ENCODE assay signal across 19 cellular contexts in the genomic region with DNA sequence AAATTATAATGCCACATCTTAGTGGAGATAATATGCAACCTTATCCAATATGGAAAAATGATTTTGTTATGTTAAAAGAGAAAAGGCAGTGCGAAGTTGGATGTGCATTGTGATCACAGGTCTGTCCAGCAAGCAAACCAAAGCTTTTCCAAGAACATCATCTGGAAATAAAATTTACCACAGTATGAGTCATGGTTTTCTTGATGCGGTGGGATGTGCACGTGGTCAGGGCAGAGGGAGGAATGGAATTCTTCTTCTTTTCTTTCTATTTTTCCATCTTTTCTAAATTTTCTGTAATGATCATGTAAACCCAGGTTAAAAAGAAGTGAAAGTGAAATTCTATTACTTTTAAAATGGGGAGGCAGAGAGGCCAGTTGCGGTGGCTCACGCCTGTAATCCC.
A peak's percentile ranks its signal among the peaks of the same experiment; 100 is the strongest.
DNase-seq lines count a peak whose midpoint lies in the region; ATAC-seq, FAIRE-seq and TF ChIP-seq lines count a peak whose summit lies in the region.
"Had no signal": no experiment of that assay in that cellular context is flagged by ENCODE, and none has a peak within 500 bp of the region (broad histone marks: within the 10 kb centered on the region; RNA-seq: fewer than 3 reads in every experiment).

No MANE protein-coding gene starts in this region.

- POLR2A ChIA-PET in RWPE1 (lab: Yijun Ruan, JAX; ENCODE audit: low non-redundant PET) = no interaction called here

- TF ChIP-seq CTCF in astrocyte (IDR thresholded peaks at IDR 0.05; ENCODE audit: insufficient read depth, low read depth, low read length) = no peak
- no peak for TF ChIP-seq CTCF in RWPE1 (conservative IDR thresholded peaks at IDR 0.05; ENCODE audit: low read depth)

- peaks cover 17% of the 10 kb centered on the region for H3K79me2 ChIP-seq in astrocyte (ENCODE audit: insufficient read depth, low read length)

- H3K27me3 Mint-ChIP-seq in astrocyte (ENCODE audit: low read depth, unreplicated experiment) = no peaks in the 10 kb centered on the region

- H3K36me3 ChIP-seq in astrocyte (ENCODE audit: insufficient read depth, low read length) = no peaks in the 10 kb centered on the region
- H3K36me3 ChIP-seq: gastroesophageal sphincter, neutrophil, sigmoid colon, uterus had no signal

- CTCF ChIA-PET in RWPE1 (lab: Yijun Ruan, JAX) = interaction anchor here (0.6 kb wide), 1 partner anchor 881 kb away, joined by 3 read pairs; no protein-coding TSS in a partner anchor

- H3K4me1 Mint-ChIP-seq in astrocyte (ENCODE audit: low read depth, unreplicated experiment) = peaks cover 30% of the 10 kb centered on the region
- H3K4me1 Mint-ChIP-seq: stimulated activated effector memory CD8-positive, alpha-beta T cell treated with anti-CD3 and anti-CD28 coated beads, Interleukin-12 subunit alpha, Interleukin-12 subunit beta, amount 100 ng/mL, for 72 hours had no signal

- H3K36me3 Mint-ChIP-seq in astrocyte (ENCODE audit: low read depth, unreplicated experiment) = no peaks in the 10 kb centered on the region
- H3K36me3 Mint-ChIP-seq: CD8-positive, alpha-beta T cell; stimulated activated effector memory CD8-positive, alpha-beta T cell treated with anti-CD3 and anti-CD28 coated beads, Interleukin-12 subunit alpha, Interleukin-12 subunit beta, amount 100 ng/mL, for 72 hours had no signal

- DNase-seq in H4 (ENCODE audit: low spot score) = peak; percentile 48
- DNase-seq in astrocyte (ENCODE audit: low read depth) = peak; percentile 82
- peak; percentile 40 for DNase-seq in hepatic stellate cell (ENCODE audit: low spot score)
- no peak for DNase-seq in RWPE1 (ENCODE audit: low spot score)
- no peak for DNase-seq in NCI-H1436 (lab: John Stamatoyannopoulos, UW)
- DNase-seq in stimulated activated CD4-positive, alpha-beta T cell treated with anti-CD3 and anti-CD28 coated beads, Interleukin-2, amount 100 ng/mL, for 48 hours = no peak
- DNase-seq: activated CD4-positive, CD25-positive, alpha-beta regulatory T cell; activated gamma-delta T cell; body of pancreas; CD8-positive, alpha-beta T cell; NCI-H2029; NCI-H526 treated with DMSO at 0.1 percent for 48 hours; PC-9; sigmoid colon; uterus had no signal

- H3K4me3 Mint-ChIP-seq in astrocyte (ENCODE audit: unreplicated experiment) = no peak overlapping the region
- H3K4me3 Mint-ChIP-seq: CD8-positive, alpha-beta T cell; stimulated activated effector memory CD8-positive, alpha-beta T cell treated with anti-CD3 and anti-CD28 coated beads, Interleukin-12 subunit alpha, Interleukin-12 subunit beta, amount 100 ng/mL, for 72 hours had no signal

- peak overlapping the region; percentile 86 for H3K27ac Mint-ChIP-seq in astrocyte (ENCODE audit: unreplicated experiment)
- H3K27ac Mint-ChIP-seq: CD8-positive, alpha-beta T cell; stimulated activated effector memory CD8-positive, alpha-beta T cell treated with anti-CD3 and anti-CD28 coated beads, Interleukin-12 subunit alpha, Interleukin-12 subunit beta, amount 100 ng/mL, for 72 hours had no signal

- no peak overlapping the region for H3K4me3 ChIP-seq in astrocyte (ENCODE audit: insufficient read depth, low read depth, low read length)
- H3K4me3 ChIP-seq: body of pancreas, gastroesophageal sphincter, PC-9, sigmoid colon, uterus had no signal

- no peaks in the 10 kb centered on the region for H4K20me1 ChIP-seq in astrocyte (ENCODE audit: insufficient read depth, low read length)

- H3K27me3 ChIP-seq in astrocyte (ENCODE audit: insufficient read depth, low read length) = no peaks in the 10 kb centered on the region
- H3K27me3 ChIP-seq: body of pancreas, sigmoid colon, uterus had no signal

- peaks cover 24% of the 10 kb centered on the region for H3K4me1 ChIP-seq in astrocyte (ENCODE audit: insufficient read depth, low read length)
- H3K4me1 ChIP-seq: body of pancreas, gastroesophageal sphincter, sigmoid colon, uterus had no signal

- peaks cover 3% of the 10 kb centered on the region for H3K9me3 Mint-ChIP-seq in astrocyte (ENCODE audit: unreplicated experiment)

- no peak overlapping the region for H3K9ac ChIP-seq in astrocyte (ENCODE audit: low read length)

- H2AFZ ChIP-seq in astrocyte (ENCODE audit: low read depth, low read length) = no peak overlapping the region
- H2AFZ ChIP-seq: PC-9 had no signal

- peak; percentile 92 for FAIRE-seq in astrocyte (lab: Jason Lieb, UNC)

- H3K27ac ChIP-seq in astrocyte (ENCODE audit: low read depth, low read length) (peak overlapping the region; percentile 72), RWPE1 (no peak overlapping the region)
- H3K27ac ChIP-seq: body of pancreas, gastroesophageal sphincter, neutrophil, PC-9, sigmoid colon, uterus had no signal

- no peak for ATAC-seq in GM19023 (IDR thresholded peaks at IDR 0.05; ENCODE audit: unreplicated experiment)
- ATAC-seq: body of pancreas; CD8-positive, alpha-beta T cell; gastroesophageal sphincter; stimulated activated effector memory CD8-positive, alpha-beta T cell treated with anti-CD3 and anti-CD28 coated beads, Interleukin-12 subunit alpha, Interleukin-12 subunit beta, amount 100 ng/mL, for 72 hours had no signal

- no peaks in the 10 kb centered on the region for H3K9me3 ChIP-seq in astrocyte (ENCODE audit: insufficient read depth, low read depth, low read length)
- H3K9me3 ChIP-seq: body of pancreas, neutrophil, uterus had no signal

- H3K4me2 ChIP-seq in astrocyte (ENCODE audit: low read length) = peak overlapping the region; percentile 39
- H3K4me2 ChIP-seq: PC-9 had no signal

Comparison
In these comparisons a context has a peak if more than half of its experiments do, and no peak if none do; other contexts are left out.
1. DNase-seq: peak in H4 (single experiment), astrocyte (single experiment) and hepatic stellate cell (single experiment); none in RWPE1 (single experiment), NCI-H1436 (single experiment) and stimulated activated CD4-positive, alpha-beta T cell treated with anti-CD3 and anti-CD28 coated beads, Interleukin-2, amount 100 ng/mL, for 48 hours (0 of 2).